Comparison of ENCODE assay signal across 8 cellular contexts in the genomic region with DNA sequence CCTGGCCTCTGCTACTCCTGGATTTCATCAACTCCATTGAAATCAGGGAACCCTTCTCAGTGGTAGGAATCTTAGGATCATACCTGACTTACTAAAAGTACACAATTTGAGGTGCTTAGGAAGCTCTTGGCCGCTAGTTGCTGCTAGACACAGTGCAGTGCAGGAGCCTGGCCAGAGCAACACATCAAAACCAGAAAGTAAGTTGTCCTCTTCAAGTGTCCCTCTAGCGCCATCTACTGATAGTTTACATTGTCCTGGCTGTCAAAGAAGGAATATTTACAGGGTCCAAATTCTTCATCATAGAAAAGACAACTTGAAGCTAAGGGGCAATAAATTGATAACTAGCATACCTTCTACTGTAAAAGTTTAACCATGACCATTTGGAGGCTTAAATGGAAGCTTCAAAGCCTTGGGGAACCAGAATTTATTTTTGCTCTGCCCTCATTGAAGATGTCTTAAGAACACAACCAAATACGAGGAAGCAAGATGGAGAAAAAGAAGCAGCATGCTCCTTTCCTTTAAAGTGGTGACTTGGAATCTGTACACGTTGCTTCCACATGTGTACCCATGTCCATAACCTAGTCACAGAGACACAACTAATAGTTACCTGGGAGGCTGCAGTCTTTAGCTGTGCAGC.
DNase-seq lines count a peak whose midpoint lies in the region; ATAC-seq and TF ChIP-seq lines count a peak whose summit lies in the region.

No MANE protein-coding gene starts in this region.

- H3K23ac ChIP-seq in trophoblast cell (ENCODE audit: low read length) = no peak overlapping the region

- peak; percentile 4 to 65 (median 29) for TF ChIP-seq CTCF in gastroesophageal sphincter (IDR thresholded peaks at IDR 0.05)

- WGBS in gastroesophageal sphincter (ENCODE audit: low coverage in 1 of 2), 2 donors = 15 to 18% methylated on average over 4 of the region's 4 CpGs
- WGBS in trophoblast cell (ENCODE audit: extremely low coverage, insufficient coverage, insufficient read length) = no CpG with 5 or more reads among the region's 4 CpGs

- no peaks in the 10 kb centered on the region for H3K79me1 ChIP-seq in trophoblast cell (ENCODE audit: low read length)

- H3K27ac ChIP-seq in gastroesophageal sphincter (no peak overlapping the region), trophoblast cell (ENCODE audit: low read depth, low read length) (no peak overlapping the region)

- no peaks in the 10 kb centered on the region for H3K27me3 ChIP-seq in gastroesophageal sphincter
- H3K27me3 ChIP-seq in trophoblast cell (ENCODE audit: insufficient read depth, low read length) = no peaks in the 10 kb centered on the region

- H2AK5ac ChIP-seq in trophoblast cell (ENCODE audit: low read length) = no peak overlapping the region

- TF ChIP-seq EP300 in gastroesophageal sphincter (IDR thresholded peaks at IDR 0.05) = no peak

- TF ChIP-seq POLR2A in gastroesophageal sphincter (IDR thresholded peaks at IDR 0.05) = no peak

- no peaks in the 10 kb centered on the region for H3K79me2 ChIP-seq in trophoblast cell (ENCODE audit: control insufficient read depth, insufficient read depth, low read length, poor library complexity)

- no peak overlapping the region for H3K14ac ChIP-seq in trophoblast cell (ENCODE audit: low read length)

- H3K36me3 ChIP-seq in gastroesophageal sphincter (no peaks in the 10 kb centered on the region), trophoblast cell (ENCODE audit: control insufficient read depth in 1 of 2, insufficient read depth in 2 of 2, low read length in 2 of 2) (no peaks in the 10 kb centered on the region)

- ATAC-seq in GM19025 (IDR thresholded peaks at IDR 0.05; ENCODE audit: low read depth, unreplicated experiment) = peak; percentile 96
- peak; percentile 96 for ATAC-seq in HG03066 (IDR thresholded peaks at IDR 0.05; ENCODE audit: low read depth, unreplicated experiment)
- ATAC-seq in gastroesophageal sphincter = no peak

- no peak overlapping the region for H2AFZ ChIP-seq in trophoblast cell (ENCODE audit: insufficient read depth, low read length, poor library complexity)

- H4K8ac ChIP-seq in trophoblast cell (ENCODE audit: low read depth, low read length) = no peak overlapping the region

- H2BK120ac ChIP-seq in trophoblast cell (ENCODE audit: insufficient read depth, low read length, poor library complexity) = no peak overlapping the region

- H3K9me3 ChIP-seq in gastroesophageal sphincter (no peaks in the 10 kb centered on the region), trophoblast cell (ENCODE audit: insufficient read depth, low read depth, low read length) (no peaks in the 10 kb centered on the region)

- H4K91ac ChIP-seq in trophoblast cell (ENCODE audit: low read depth, low read length) = no peak overlapping the region

- H3K18ac ChIP-seq in trophoblast cell (ENCODE audit: low read length) = no peak overlapping the region

- no peak overlapping the region for H3K4me2 ChIP-seq in trophoblast cell (ENCODE audit: low read length)

- H3K4me1 ChIP-seq in gastroesophageal sphincter (no peaks in the 10 kb centered on the region), trophoblast cell (ENCODE audit: control insufficient read depth in 1 of 2, insufficient read depth in 2 of 2, low read length in 2 of 2) (no peaks in the 10 kb centered on the region)

- H2BK12ac ChIP-seq in trophoblast cell (ENCODE audit: low read length) = no peak overlapping the region

- H3K4ac ChIP-seq in trophoblast cell (ENCODE audit: low read depth, low read length) = no peak overlapping the region

- H2BK5ac ChIP-seq in trophoblast cell (ENCODE audit: low read depth, low read length, poor library complexity) = no peak overlapping the region

- DNase-seq in CMK (ENCODE audit: low read depth) (peak; percentile 34), NCI-H1930 (lab: John Stamatoyannopoulos, UW) (peak; percentile 34 to 44), SW480 (ENCODE audit: low spot score) (peak; percentile 93), trophoblast cell (peak; percentile 72 to 91), activated gamma-delta T cell treated with Interleukin-2 at 50 U/mL for 16 hours (no peak)

- H3K4me3 ChIP-seq in gastroesophageal sphincter = no peak overlapping the region
- no peak overlapping the region for H3K4me3 ChIP-seq in trophoblast cell (ENCODE audit: low read depth, low read length)

- no peak overlapping the region for H3K9ac ChIP-seq in trophoblast cell (ENCODE audit: low read length)

- no peak overlapping the region for H4K12ac ChIP-seq in trophoblast cell (ENCODE audit: low read depth, low read length)
